6 cellular contexts compared by ENCODE assay signal in the genomic region with DNA sequence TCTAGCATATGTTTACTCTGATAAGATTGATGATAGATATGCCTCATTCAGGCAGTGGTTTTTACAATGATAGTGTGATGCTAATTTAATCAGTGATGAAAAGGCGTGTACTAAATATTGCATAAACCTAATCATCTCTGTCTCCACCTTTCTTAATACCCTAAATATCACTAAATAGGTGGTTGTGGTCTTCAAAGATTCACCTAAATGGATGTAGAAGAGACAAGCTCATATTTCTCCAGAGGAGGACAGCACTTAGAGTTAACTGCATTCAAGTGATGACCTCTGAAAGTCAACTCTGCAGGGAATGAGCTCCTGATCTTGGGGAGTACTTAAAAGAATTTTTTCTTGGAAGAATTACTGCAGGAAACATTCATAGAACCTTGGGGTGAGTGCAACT. TPM values are rescaled to one million over a fixed set of nuclear protein-coding genes. Genes with fewer than 3 reads are reported as not detected.
"Had no signal": no experiment of that assay in that cellular context is flagged by ENCODE, and none has a peak within 500 bp of the region (broad histone marks: within the 10 kb centered on the region; RNA-seq: fewer than 3 reads in every experiment).

A gene with protein sequence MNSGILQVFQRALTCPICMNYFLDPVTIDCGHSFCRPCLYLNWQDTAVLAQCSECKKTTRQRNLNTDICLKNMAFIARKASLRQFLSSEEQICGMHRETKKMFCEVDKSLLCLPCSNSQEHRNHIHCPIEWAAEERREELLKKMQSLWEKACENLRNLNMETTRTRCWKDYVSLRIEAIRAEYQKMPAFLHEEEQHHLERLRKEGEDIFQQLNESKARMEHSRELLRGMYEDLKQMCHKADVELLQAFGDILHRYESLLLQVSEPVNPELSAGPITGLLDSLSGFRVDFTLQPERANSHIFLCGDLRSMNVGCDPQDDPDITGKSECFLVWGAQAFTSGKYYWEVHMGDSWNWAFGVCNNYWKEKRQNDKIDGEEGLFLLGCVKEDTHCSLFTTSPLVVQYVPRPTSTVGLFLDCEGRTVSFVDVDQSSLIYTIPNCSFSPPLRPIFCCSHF (plus strand): TSS at position 301 of the 400 bp plus-strand sequence. CDS start 2,132 bp downstream, outside the sequence.

RNA-seq across cellular contexts. Expression of the gene that starts here (rescaled TPM):
- total RNA-seq: HepG2, HT-29, HT1080, IMR-90, K562 had no signal
- polyA plus RNA-seq: HepG2, IgD-negative memory B cell, IMR-90, K562 had no signal
